21 cellular contexts compared by ENCODE assay signal in the genomic region with DNA sequence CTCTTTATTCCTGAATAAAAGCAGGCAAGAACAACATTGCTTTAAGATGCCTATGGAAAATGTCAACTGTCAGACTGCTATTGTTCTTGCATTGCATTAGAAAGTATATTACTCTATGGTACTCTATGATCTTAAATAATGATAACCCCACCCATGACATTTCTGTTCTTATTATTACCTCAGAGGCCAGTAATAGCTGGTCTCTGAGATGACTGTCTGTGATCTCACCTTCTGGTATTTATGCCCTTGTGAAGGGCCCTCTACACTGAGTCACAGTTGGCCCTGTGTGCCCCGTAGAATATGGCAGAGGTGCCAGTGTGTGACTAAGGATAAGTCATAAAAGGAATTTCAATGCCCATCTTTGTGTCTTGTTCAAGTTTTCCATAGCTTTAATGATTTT.
DNase-seq lines count a peak whose midpoint lies in the region; ATAC-seq and TF ChIP-seq lines count a peak whose summit lies in the region.
"Had no signal": no experiment of that assay in that cellular context is flagged by ENCODE, and none has a peak within 500 bp of the region (broad histone marks: within the 10 kb centered on the region; RNA-seq: fewer than 3 reads in every experiment).

No MANE protein-coding gene starts in this region.

- DNase-seq in EH (ENCODE audit: low read depth) = peak; percentile 15
- DNase-seq in adrenal gland = peak in 5 of 7 donors; percentile 36 to 69 (median 46)
- DNase-seq in myocyte (ENCODE audit: low read depth) = peak; percentile 70
- DNase-seq in CD14-positive monocyte (ENCODE audit: low spot score) = no peak
- no peak for DNase-seq in inferior parietal cortex (ENCODE audit: extremely low spot score)
- no peak for DNase-seq in erythroblast (lab: John Stamatoyannopoulos, UW)
- DNase-seq: activated CD4-positive, alpha-beta T cell treated with anti-CD3 and anti-CD28 coated beads, Interleukin-2, amount 50 U/mL, for 48 hours; activated effector memory CD4-positive, alpha-beta T cell treated with anti-CD3 and anti-CD28 coated beads, Interleukin-2, amount 50 U/mL, for 16 hours; CD8-positive, alpha-beta T cell; effector CD8-positive, alpha-beta T cell; head of caudate nucleus; naive thymus-derived CD4-positive, alpha-beta T cell; NCI-H524; right lobe of liver; stimulated activated naive CD4-positive, alpha-beta T cell treated with Interleukin-2 at 50 U/mL for 16 hours; T-helper 9 cell had no signal

- peaks cover 4 to 13% (median 9%) of the 10 kb centered on the region in 3 donors for H3K27me3 Mint-ChIP-seq in CD14-positive monocyte (ENCODE audit: low read depth in 3 of 3)

- no peak overlapping the region for H3K4me3 Mint-ChIP-seq in CD14-positive monocyte
- H3K4me3 Mint-ChIP-seq: CD8-positive, alpha-beta T cell; naive thymus-derived CD4-positive, alpha-beta T cell had no signal

- peaks cover 0 to 3% (median 2%) of the 10 kb centered on the region in 7 donors for H3K9me3 Mint-ChIP-seq in CD14-positive monocyte
- H3K9me3 Mint-ChIP-seq: CD8-positive, alpha-beta T cell had no signal

- no peaks in the 10 kb centered on the region for H3K4me1 Mint-ChIP-seq in CD14-positive monocyte
- H3K4me1 Mint-ChIP-seq: naive thymus-derived CD4-positive, alpha-beta T cell had no signal

- no peak overlapping the region for H3K4me3 ChIP-seq in adrenal gland
- H3K4me3 ChIP-seq: right lobe of liver had no signal

- H3K27me3 ChIP-seq in adrenal gland = peaks cover 13% of the 10 kb centered on the region
- H3K27me3 ChIP-seq: right lobe of liver had no signal

- TF ChIP-seq EP300 in Ishikawa (IDR thresholded peaks at IDR 0.05; ENCODE audit: borderline replicate concordance) = peak; percentile 33; the same call in 1 of the 2 replicates

- no peak overlapping the region for H3K27ac ChIP-seq in adrenal gland
- H3K27ac ChIP-seq: right lobe of liver had no signal

- no peak for ATAC-seq in HG03520 (IDR thresholded peaks at IDR 0.05; ENCODE audit: unreplicated experiment)
- ATAC-seq: CD8-positive, alpha-beta T cell; HepG2; left lobe of liver; naive thymus-derived CD4-positive, alpha-beta T cell; Right ventricle myocardium inferior had no signal

- H3K36me3 ChIP-seq in adrenal gland (replicated peaks in 1 of 2) = no peaks in the 10 kb centered on the region
- H3K36me3 ChIP-seq: right lobe of liver had no signal

- 32 to 52% (median 44%) methylated on average over 1 of the region's 1 CpG for WGBS in adrenal gland, 4 donors

- no peak for TF ChIP-seq RAD21 in Ishikawa (IDR thresholded peaks at IDR 0.05; ENCODE audit: low read depth)

- no peaks in the 10 kb centered on the region for H3K36me3 Mint-ChIP-seq in CD14-positive monocyte
- H3K36me3 Mint-ChIP-seq: CD8-positive, alpha-beta T cell had no signal

- TF ChIP-seq CTCF in adrenal gland (IDR thresholded peaks at IDR 0.05) = no peak
- TF ChIP-seq CTCF in CD14-positive monocyte (IDR thresholded peaks at IDR 0.05) = no peak

- H3K27ac Mint-ChIP-seq in CD14-positive monocyte = no peak overlapping the region
- H3K27ac Mint-ChIP-seq: CD8-positive, alpha-beta T cell; naive thymus-derived CD4-positive, alpha-beta T cell had no signal

- TF ChIP-seq POLR2A in adrenal gland (IDR thresholded peaks at IDR 0.05) = no peak
- no peak for TF ChIP-seq POLR2A in erythroblast (IDR thresholded peaks at IDR 0.05; ENCODE audit: low read length)

- no peaks in the 10 kb centered on the region for H3K9me3 ChIP-seq in adrenal gland (replicated peaks in 1 of 3)
- H3K9me3 ChIP-seq: right lobe of liver had no signal

- intact Hi-C loops in adrenal gland (cut with DNase I) = no loop called here
- intact Hi-C loops in CD14-positive monocyte (cut with micrococcal nuclease) = no loop called here

- H3K4me1 ChIP-seq in adrenal gland (replicated peaks in 1 of 2) = no peaks in the 10 kb centered on the region
- H3K4me1 ChIP-seq: right lobe of liver had no signal

TF ChIP-seq in Ishikawa, 13 proteins besides CTCF, POLR2A, EP300 and RAD21:
- TF ChIP-seq TEAD4 (IDR thresholded peaks at IDR 0.05) (no peak), TAF1 (IDR thresholded peaks at IDR 0.05; ENCODE audit: low read depth) (no peak), ZBTB7A (IDR thresholded peaks at IDR 0.05; ENCODE audit: low read depth) (no peak), NFIC (IDR thresholded peaks at IDR 0.05) (0 out of 2 replicates have a peak, but pooled peaks have one; percentile 9)
- TF ChIP-seq, protein P1, sequence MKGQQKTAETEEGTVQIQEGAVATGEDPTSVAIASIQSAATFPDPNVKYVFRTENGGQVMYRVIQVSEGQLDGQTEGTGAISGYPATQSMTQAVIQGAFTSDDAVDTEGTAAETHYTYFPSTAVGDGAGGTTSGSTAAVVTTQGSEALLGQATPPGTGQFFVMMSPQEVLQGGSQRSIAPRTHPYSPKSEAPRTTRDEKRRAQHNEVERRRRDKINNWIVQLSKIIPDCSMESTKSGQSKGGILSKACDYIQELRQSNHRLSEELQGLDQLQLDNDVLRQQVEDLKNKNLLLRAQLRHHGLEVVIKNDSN (IDR thresholded peaks at IDR 0.05) = no peak

Comparison
In these comparisons a context has a peak if more than half of its experiments do, and no peak if none do; other contexts are left out.
1. DNase-seq: peak in EH (single experiment), adrenal gland (5 of 7) and myocyte (single experiment); none in CD14-positive monocyte (single experiment), inferior parietal cortex (single experiment) and erythroblast (0 of 2).